ENCODE assay signal across 8 cellular contexts in genomic region chr3:11641683-11642407, GRCh38. TPM values are rescaled to one million over a fixed set of nuclear protein-coding genes. Genes with fewer than 3 reads are reported as not detected.
DNase-seq lines count a peak whose midpoint lies in the region; ATAC-seq and TF ChIP-seq lines count a peak whose summit lies in the region.

No MANE protein-coding gene starts in this region.

- intact Hi-C loops in sciatic nerve (cut with DNase I): no loop called here

- H3K27ac Mint-ChIP-seq in activated T-helper 17 cell treated with anti-CD3 and anti-CD28 coated beads, Interleukin-2, amount 50 U/mL, for 72 hours: peak overlapping the region; percentile 100

- H4K20me1 ChIP-seq in hepatocyte (ENCODE audit: insufficient read depth, poor library complexity, severe bottlenecking): peaks cover 42% of the 10 kb centered on the region

- H3K36me3 Mint-ChIP-seq in activated T-helper 17 cell treated with anti-CD3 and anti-CD28 coated beads, Interleukin-2, amount 50 U/mL, for 72 hours (ENCODE audit: low read depth): peaks cover 42% of the 10 kb centered on the region

- peak overlapping the region; percentile 79 for H3K4me3 ChIP-seq in hepatocyte

- no peaks in the 10 kb centered on the region for H3K9me3 Mint-ChIP-seq in activated T-helper 17 cell treated with anti-CD3 and anti-CD28 coated beads, Interleukin-2, amount 50 U/mL, for 72 hours

- peak overlapping the region; percentile 73 for H3K4me2 ChIP-seq in hepatocyte

- no peak for TF ChIP-seq CTCF in hepatocyte (IDR thresholded peaks at IDR 0.05; ENCODE audit: poor library complexity)

- H3K27me3 ChIP-seq in hepatocyte: no peaks in the 10 kb centered on the region

- peak overlapping the region; percentile 95 for H3K4me3 Mint-ChIP-seq in activated T-helper 17 cell treated with anti-CD3 and anti-CD28 coated beads, Interleukin-2, amount 50 U/mL, for 72 hours

- ATAC-seq in activated T-helper 17 cell treated with anti-CD3 and anti-CD28 coated beads, Interleukin-2, amount 50 U/mL, for 72 hours (replicated peaks): no peak
- peak; percentile 30 for ATAC-seq in sciatic nerve
- ATAC-seq in GM18519 (IDR thresholded peaks at IDR 0.05; ENCODE audit: low FRiP score, unreplicated experiment): no peak
- ATAC-seq in GM18861 (IDR thresholded peaks at IDR 0.05; ENCODE audit: unreplicated experiment): no peak

- H3K4me1 ChIP-seq in hepatocyte (ENCODE audit: insufficient read depth): peaks cover 27% of the 10 kb centered on the region

- H3K9me2 ChIP-seq in hepatocyte (replicated peaks; ENCODE audit: insufficient read depth): no peaks in the 10 kb centered on the region

- H3K9me3 ChIP-seq in hepatocyte (ENCODE audit: low read depth): no peaks in the 10 kb centered on the region

- H3K27ac ChIP-seq in hepatocyte: peak overlapping the region; percentile 89

- peaks cover 29% of the 10 kb centered on the region for H3K4me1 Mint-ChIP-seq in activated T-helper 17 cell treated with anti-CD3 and anti-CD28 coated beads, Interleukin-2, amount 50 U/mL, for 72 hours

- peaks cover 80% of the 10 kb centered on the region for H3K79me2 ChIP-seq in hepatocyte

- no peaks in the 10 kb centered on the region for H3K27me3 Mint-ChIP-seq in activated T-helper 17 cell treated with anti-CD3 and anti-CD28 coated beads, Interleukin-2, amount 50 U/mL, for 72 hours

- 2% methylated on average over 13 of the region's 13 CpGs for WGBS in hepatocyte (ENCODE audit: low lambda C conversion rate, missing lambda C conversion rate)

- DNase-seq in ELF-1 (ENCODE audit: low read depth, low spot score) (peak; percentile 39), HuH-7 (ENCODE audit: low spot score) (peak; percentile 48), hepatocyte (ENCODE audit: low spot score) (no peak), sciatic nerve (ENCODE audit: low spot score) (no peak)
- no peak for DNase-seq in activated CD4-positive, alpha-beta T cell treated with anti-CD3 and anti-CD28 coated beads for 4 hours

- H2AFZ ChIP-seq in hepatocyte: no peak overlapping the region

- H3K36me3 ChIP-seq in hepatocyte (replicated peaks; ENCODE audit: insufficient read depth, low read depth): no peaks in the 10 kb centered on the region

RNA-seq across cellular contexts. Expression of gene VGLL4, which starts 1.9 kb away (rescaled TPM):
- total RNA-seq in activated T-helper 17 cell treated with anti-CD3 and anti-CD28 coated beads, Interleukin-2, amount 50 U/mL, for 72 hours: 10 to 100 TPM; 34.3 to 42.4 TPM
- total RNA-seq in hepatocyte (99.3 and 109 TPM in 2 replicates), sciatic nerve (96.5 TPM)
- polyA plus RNA-seq in hepatocyte: 57.9 and 70.5 TPM in 2 replicates

Comparison
In these comparisons a context has a peak if more than half of its experiments do, and no peak if none do; other contexts are left out.
1. DNase-seq: peak in ELF-1 (single experiment) and HuH-7 (single experiment); none in hepatocyte (single experiment), sciatic nerve (single experiment) and activated CD4-positive, alpha-beta T cell treated with anti-CD3 and anti-CD28 coated beads for 4 hours (0 of 2).